Comparison of ENCODE assay signal across 8 cellular contexts in genomic region chr3:50242778-50243551, GRCh38. TPM values are rescaled to one million over a fixed set of nuclear protein-coding genes. Genes with fewer than 3 reads are reported as not detected.
DNase-seq lines count a peak whose midpoint lies in the region; ATAC-seq and TF ChIP-seq lines count a peak whose summit lies in the region.

No MANE protein-coding gene starts in this region.

- no peaks in the 10 kb centered on the region for H3K9me3 ChIP-seq in colonic mucosa
- no peaks in the 10 kb centered on the region for H3K9me3 ChIP-seq in lower lobe of right lung
- no peaks in the 10 kb centered on the region for H3K9me3 ChIP-seq in thoracic aorta

- H3K27ac ChIP-seq in colonic mucosa: peak overlapping the region; percentile 52
- peak overlapping the region; percentile 96 for H3K27ac ChIP-seq in lower lobe of right lung
- H3K27ac ChIP-seq in thoracic aorta: peak overlapping the region; percentile 33 to 89

- H3K36me3 ChIP-seq in colonic mucosa (no peaks in the 10 kb centered on the region), lower lobe of right lung (peaks cover 63% of the 10 kb centered on the region), thoracic aorta (peaks cover 2% of the 10 kb centered on the region)

- H3K4me1 ChIP-seq in colonic mucosa: peaks cover 33% of the 10 kb centered on the region
- H3K4me1 ChIP-seq in lower lobe of right lung: peaks cover 100% of the 10 kb centered on the region
- H3K4me1 ChIP-seq in thoracic aorta (ENCODE audit: control insufficient read depth in 1 of 2, low read depth in 2 of 2): peaks cover 84 to 99% of the 10 kb centered on the region in 2 donors

- intact Hi-C loops in colonic mucosa (cut with DNase I): no loop called here
- intact Hi-C loops in lower lobe of right lung (cut with DNase I): no loop called here

- H3K4me3 ChIP-seq in colonic mucosa (no peak overlapping the region), lower lobe of right lung (peak overlapping the region; percentile 37), thoracic aorta (peak overlapping the region; percentile 44)

- peak overlapping the region; percentile 1 to 15 for H3K9ac ChIP-seq in colonic mucosa (ENCODE audit: low read depth in 2 of 2, low read length in 2 of 2)

- TF ChIP-seq CTCF in colonic mucosa (IDR thresholded peaks at IDR 0.05): no peak
- TF ChIP-seq CTCF in lower lobe of right lung (IDR thresholded peaks at IDR 0.05): peak; percentile 20
- TF ChIP-seq CTCF in thoracic aorta (IDR thresholded peaks at IDR 0.05): no peak

- peak; percentile 44 to 63 for ATAC-seq in lower lobe of right lung
- ATAC-seq in thoracic aorta (ENCODE audit: insufficient number of reproducible peaks, low FRiP score, low read depth): no peak
- ATAC-seq in GM21619 (IDR thresholded peaks at IDR 0.05; ENCODE audit: unreplicated experiment): no peak
- no peak for ATAC-seq in GM19463 (IDR thresholded peaks at IDR 0.05; ENCODE audit: unreplicated experiment)

- peak; percentile 37 for DNase-seq in GM03348 (ENCODE audit: low spot score)
- peak; percentile 98 for DNase-seq in SKM-1 (lab: John Stamatoyannopoulos, UW; ENCODE audit: unreplicated experiment)
- peak; percentile 65 for DNase-seq in colonic mucosa
- DNase-seq in lower lobe of right lung: peak; percentile 90
- no peak for DNase-seq in thoracic aorta (ENCODE audit: low spot score)
- DNase-seq in mesenteric fat pad (ENCODE audit: low spot score): no peak

- no peaks in the 10 kb centered on the region for H3K27me3 ChIP-seq in colonic mucosa
- H3K27me3 ChIP-seq in lower lobe of right lung (ENCODE audit: low read depth): no peaks in the 10 kb centered on the region
- no peaks in the 10 kb centered on the region for H3K27me3 ChIP-seq in thoracic aorta (replicated peaks; ENCODE audit: insufficient read depth)

RNA-seq across cellular contexts. Expression of gene GNAI2, which starts 7.0 kb away (rescaled TPM):
- total RNA-seq in colonic mucosa: 10 to 100 TPM; 48.7 to 77.4 TPM
- total RNA-seq in lower lobe of right lung: 372 TPM
- total RNA-seq in thoracic aorta: 100 to 1,000 TPM; 183 to 337 TPM
- total RNA-seq in mesenteric fat pad: 309 TPM

RNA-seq across cellular contexts. Expression of gene SEMA3B, which starts 26.0 kb away (rescaled TPM):
- 10 to 100 TPM; 51.6 to 57.0 TPM for total RNA-seq in colonic mucosa
- 77.6 TPM for total RNA-seq in lower lobe of right lung
- 10 to 100 TPM; 53.6 to 57.2 TPM for total RNA-seq in thoracic aorta
- total RNA-seq in mesenteric fat pad: 22.1 TPM

RNA-seq across cellular contexts. Expression of gene LSMEM2, which starts 35.9 kb away (rescaled TPM):
- total RNA-seq in colonic mucosa: not detected
- total RNA-seq in lower lobe of right lung: not detected
- total RNA-seq in thoracic aorta: not detected
- total RNA-seq in mesenteric fat pad: not detected

RNA-seq across cellular contexts. Expression of gene SLC38A3, which starts 37.9 kb away (rescaled TPM):
- total RNA-seq in colonic mucosa (under 1 TPM; 0.24 to 0.40 TPM), lower lobe of right lung (not detected), thoracic aorta (under 1 TPM in 1 of 2 donors, not detected in 1; 0.28 TPM), mesenteric fat pad (0.39 TPM)

RNA-seq across cellular contexts. Expression of gene IFRD2, which starts 49.3 kb away (rescaled TPM):
- total RNA-seq in colonic mucosa: 100 to 1,000 TPM in 1 of 2 donors, 10 to 100 TPM in 1; 52.8 to 129 TPM
- 66.9 TPM for total RNA-seq in lower lobe of right lung
- 100 to 1,000 TPM in 1 of 2 donors, 10 to 100 TPM in 1; 43.3 to 118 TPM for total RNA-seq in thoracic aorta
- total RNA-seq in mesenteric fat pad: 105 TPM

Comparison
In these comparisons a context has a peak if more than half of its experiments do, and no peak if none do; other contexts are left out.
1. DNase-seq: peak in GM03348 (single experiment), SKM-1 (single experiment), colonic mucosa (single experiment) and lower lobe of right lung (single experiment); none in thoracic aorta (single experiment) and mesenteric fat pad (single experiment).
2. ATAC-seq: peak in lower lobe of right lung (2 of 2); none in thoracic aorta (single experiment), GM21619 (single experiment) and GM19463 (single experiment).
3. Peak in every context shown above with its lines, with median percentiles within 50 percentile points of each other: H3K27ac ChIP-seq.